In the genomic region with DNA sequence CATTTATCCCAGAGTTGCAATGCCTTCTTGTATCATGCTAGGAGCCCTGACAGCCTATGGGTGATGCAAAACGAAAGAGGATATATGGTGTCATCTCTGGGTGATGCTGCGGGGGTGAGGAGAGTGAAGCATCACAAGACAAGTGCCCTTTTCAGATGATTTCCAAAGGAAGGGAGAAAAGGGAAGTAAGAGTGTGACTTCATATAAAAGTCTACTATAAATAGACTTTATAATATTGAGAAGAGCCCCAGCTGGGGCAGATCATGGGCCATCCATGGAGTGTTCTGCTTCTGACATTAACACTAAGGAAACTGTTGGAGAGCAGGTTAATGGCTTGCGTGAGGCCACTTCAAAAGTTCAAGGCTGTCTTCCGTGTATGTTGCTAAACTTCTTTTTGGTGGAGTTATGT, we compare ENCODE assay signal across 9 cellular contexts. TPM values are rescaled to one million over a fixed set of nuclear protein-coding genes. Genes with fewer than 3 reads are reported as not detected.
DNase-seq lines count a peak whose midpoint lies in the region; ATAC-seq lines count a peak whose summit lies in the region.
"Had no signal": no experiment of that assay in that cellular context is flagged by ENCODE, and none has a peak within 500 bp of the region (broad histone marks: within the 10 kb centered on the region; RNA-seq: fewer than 3 reads in every experiment).

No MANE protein-coding gene starts in this region.

- peaks cover 67% of the 10 kb centered on the region for H3K4me1 Mint-ChIP-seq in activated CD4-positive, alpha-beta memory T cell treated with anti-CD3 and anti-CD28 coated beads for 36 hours (ENCODE audit: low read depth)
- peaks cover 42 to 71% of the 10 kb centered on the region in 2 donors for H3K4me1 Mint-ChIP-seq in stimulated activated naive B cell treated with anti-CD40 and anti-IgM and Interleukin-4, amounts not matched to agents 10 μg/mL and 1 μg/mL and 100 μg/mL, for 72 hours

- H3K9me3 Mint-ChIP-seq in activated CD4-positive, alpha-beta memory T cell treated with anti-CD3 and anti-CD28 coated beads for 36 hours, result no peaks in the 10 kb centered on the region
- H3K9me3 Mint-ChIP-seq in stimulated activated naive B cell treated with anti-CD40 and anti-IgM and Interleukin-4, amounts not matched to agents 10 μg/mL and 1 μg/mL and 100 μg/mL, for 72 hours, result peaks cover 0 to 2% of the 10 kb centered on the region in 2 donors

- CTCF ChIA-PET in activated CD4-positive, alpha-beta memory T cell treated with anti-CD3 and anti-CD28 coated beads for 36 hours (lab: Charles Lee), result no interaction called here

- peak; percentile 55 for ATAC-seq in HG03108 (IDR thresholded peaks at IDR 0.05; ENCODE audit: unreplicated experiment)
- peak; percentile 66 to 70 for ATAC-seq in stimulated activated naive B cell treated with anti-CD40 and anti-IgM and Interleukin-4, amounts not matched to agents 10 μg/mL and 1 μg/mL and 100 μg/mL, for 72 hours (replicated peaks)
- ATAC-seq: gastrocnemius medialis had no signal

- peaks cover 51% of the 10 kb centered on the region for H3K36me3 Mint-ChIP-seq in activated CD4-positive, alpha-beta memory T cell treated with anti-CD3 and anti-CD28 coated beads for 36 hours
- peaks cover 90 to 95% of the 10 kb centered on the region in 2 donors for H3K36me3 Mint-ChIP-seq in stimulated activated naive B cell treated with anti-CD40 and anti-IgM and Interleukin-4, amounts not matched to agents 10 μg/mL and 1 μg/mL and 100 μg/mL, for 72 hours

- H3K27ac Mint-ChIP-seq in activated CD4-positive, alpha-beta memory T cell treated with anti-CD3 and anti-CD28 coated beads for 36 hours, result peak overlapping the region; percentile 68
- H3K27ac Mint-ChIP-seq in stimulated activated naive B cell treated with anti-CD40 and anti-IgM and Interleukin-4, amounts not matched to agents 10 μg/mL and 1 μg/mL and 100 μg/mL, for 72 hours, result peak overlapping the region; percentile 100

- peak; percentile 43 for DNase-seq in stimulated activated naive CD4-positive, alpha-beta T cell treated with Interleukin-2 at 50 U/mL for 16 hours (lab: John Stamatoyannopoulos, UW)
- DNase-seq in stimulated activated naive CD4-positive, alpha-beta T cell (lab: John Stamatoyannopoulos, UW), result no peak
- peak; percentile 78 for DNase-seq in activated CD4-positive, alpha-beta memory T cell treated with anti-CD3 and anti-CD28 coated beads for 36 hours
- peak; percentile 83 for DNase-seq in stimulated activated naive B cell treated with anti-CD40 and anti-IgM and Interleukin-4, amounts not matched to agents 10 μg/mL and 1 μg/mL and 100 μg/mL, for 72 hours
- DNase-seq in NCI-H82 (lab: John Stamatoyannopoulos, UW) (no peak), iPS-NIHi7 (ENCODE audit: extremely low spot score) (no peak), NCI-H2171 (lab: John Stamatoyannopoulos, UW) (no peak)

- no peaks in the 10 kb centered on the region for H3K27me3 Mint-ChIP-seq in activated CD4-positive, alpha-beta memory T cell treated with anti-CD3 and anti-CD28 coated beads for 36 hours
- peaks cover 9 to 15% of the 10 kb centered on the region in 2 donors for H3K27me3 Mint-ChIP-seq in stimulated activated naive B cell treated with anti-CD40 and anti-IgM and Interleukin-4, amounts not matched to agents 10 μg/mL and 1 μg/mL and 100 μg/mL, for 72 hours

- intact Hi-C loops in activated CD4-positive, alpha-beta memory T cell treated with anti-CD3 and anti-CD28 coated beads for 36 hours (cut with micrococcal nuclease), result loop anchor here (1.0 to 10.0 kb wide), 2 partner anchors 47 to 327 kb away; no protein-coding TSS in a partner anchor

- POLR2A ChIA-PET in activated CD4-positive, alpha-beta memory T cell treated with anti-CD3 and anti-CD28 coated beads for 36 hours (lab: Charles Lee), result no interaction called here

- H3K4me3 Mint-ChIP-seq in activated CD4-positive, alpha-beta memory T cell treated with anti-CD3 and anti-CD28 coated beads for 36 hours, result peak overlapping the region; percentile 27
- peak overlapping the region; percentile 98 to 99 for H3K4me3 Mint-ChIP-seq in stimulated activated naive B cell treated with anti-CD40 and anti-IgM and Interleukin-4, amounts not matched to agents 10 μg/mL and 1 μg/mL and 100 μg/mL, for 72 hours

RNA-seq across cellular contexts. Expression of a gene that starts 4.4 kb away (rescaled TPM):
- 10 to 100 TPM; 21.8 to 23.0 TPM for total RNA-seq in activated CD4-positive, alpha-beta memory T cell treated with anti-CD3 and anti-CD28 coated beads for 36 hours

Comparison
In these comparisons a context has a peak if more than half of its experiments do, and no peak if none do; other contexts are left out.
1. DNase-seq: peak in stimulated activated naive CD4-positive, alpha-beta T cell treated with Interleukin-2 at 50 U/mL for 16 hours (single experiment), activated CD4-positive, alpha-beta memory T cell treated with anti-CD3 and anti-CD28 coated beads for 36 hours (single experiment) and stimulated activated naive B cell treated with anti-CD40 and anti-IgM and Interleukin-4, amounts not matched to agents 10 μg/mL and 1 μg/mL and 100 μg/mL, for 72 hours (single experiment); none in stimulated activated naive CD4-positive, alpha-beta T cell (0 of 6), NCI-H82 (single experiment), iPS-NIHi7 (single experiment) and NCI-H2171 (single experiment).